1 cellular context compared by ENCODE assay signal in genomic region chr21:46234436-46234950, GRCh38.
TF ChIP-seq lines count a peak whose summit lies in the region.

No MANE protein-coding gene starts in this region.

TF ChIP-seq in HepG2, 621 proteins besides CTCF, POLR2A, EP300 and RAD21:
- 0 out of 2 replicates have a peak, but pooled peaks have one; percentile 26 for TF ChIP-seq RBFOX2 (IDR thresholded peaks at IDR 0.05; ENCODE audit: low read depth, low read length)
- TF ChIP-seq NFE2 (CRISPR knock-in tag; IDR thresholded peaks at IDR 0.05), result no peak
